9 cellular contexts compared by ENCODE assay signal in genomic region chr12:132561784-132562156, GRCh38. TPM values are rescaled to one million over a fixed set of nuclear protein-coding genes. Genes with fewer than 3 reads are reported as not detected.
DNase-seq lines count a peak whose midpoint lies in the region; ATAC-seq and TF ChIP-seq lines count a peak whose summit lies in the region.
"Had no signal": no experiment of that assay in that cellular context is flagged by ENCODE, and none has a peak within 500 bp of the region (broad histone marks: within the 10 kb centered on the region; RNA-seq: fewer than 3 reads in every experiment).

No MANE protein-coding gene starts in this region.

- H3K27me3 Mint-ChIP-seq in activated naive CD4-positive, alpha-beta T cell treated with anti-CD3 and anti-CD28 coated beads, Interleukin-2, amount 10 ng/mL, durations not matched to agents 7 days and 5 days: peaks cover 34% of the 10 kb centered on the region
- H3K27me3 Mint-ChIP-seq in memory B cell: no peaks in the 10 kb centered on the region

- in situ Hi-C loops in gastrocnemius medialis (cut with MboI; ENCODE audit: low sequenced_read_pairs in 4 of 4): no loop called here

- CTCF ChIA-PET in activated naive CD4-positive, alpha-beta T cell treated with anti-CD3 and anti-CD28 coated beads, Interleukin-2, amount 10 ng/mL, durations not matched to agents 7 days and 5 days (lab: Charles Lee): interaction anchor here (0.8 to 2.6 kb wide), 10 partner anchors 8 to 277 kb away, joined by 3 to 31 read pairs (median 4); no protein-coding TSS in a partner anchor

- ATAC-seq in memory B cell (ENCODE audit: low read depth): no peak
- ATAC-seq in gastrocnemius medialis: no peak

- H3K36me3 Mint-ChIP-seq in activated naive CD4-positive, alpha-beta T cell treated with anti-CD3 and anti-CD28 coated beads, Interleukin-2, amount 10 ng/mL, durations not matched to agents 7 days and 5 days: no peaks in the 10 kb centered on the region
- H3K36me3 Mint-ChIP-seq in memory B cell: peaks cover 8% of the 10 kb centered on the region

- intact Hi-C loops in gastrocnemius medialis (cut with DNase I; ENCODE audit: low total_unique reads): no loop called here

- TF ChIP-seq CTCF in HFF-Myc (IDR thresholded peaks at IDR 0.05; ENCODE audit: low read depth, low read length, missing control alignments) (peak; percentile 60), gastrocnemius medialis (IDR thresholded peaks at IDR 0.05 in 4 of 5, conservative IDR thresholded peaks at IDR 0.05 in 1 of 5) (no peak)

- H3K9me3 ChIP-seq in gastrocnemius medialis: no peaks in the 10 kb centered on the region

- no peak overlapping the region for H3K27ac ChIP-seq in gastrocnemius medialis

- DNase-seq in EH (ENCODE audit: low read depth) (peak; percentile 13), HFF-Myc (ENCODE audit: extremely low read depth, low read depth) (no peak), memory B cell (ENCODE audit: low spot score in 2 of 2) (peak; percentile 31 to 48), NCI-H2107 treated with DMSO at 0.1 percent for 48 hours (lab: John Stamatoyannopoulos, UW; ENCODE audit: unreplicated experiment) (no peak), inferior parietal cortex (ENCODE audit: extremely low spot score) (no peak), gastrocnemius medialis (no peak)
- peak; percentile 37 for DNase-seq in activated naive CD4-positive, alpha-beta T cell treated with anti-CD3 and anti-CD28 coated beads, Interleukin-2, amount 10 ng/mL, durations not matched to agents 7 days and 5 days

- H3K9me3 Mint-ChIP-seq in activated naive CD4-positive, alpha-beta T cell treated with anti-CD3 and anti-CD28 coated beads, Interleukin-2, amount 10 ng/mL, durations not matched to agents 7 days and 5 days: no peaks in the 10 kb centered on the region
- no peaks in the 10 kb centered on the region for H3K9me3 Mint-ChIP-seq in memory B cell

- no peaks in the 10 kb centered on the region for H3K27me3 ChIP-seq in gastrocnemius medialis

- H3K36me3 ChIP-seq in gastrocnemius medialis: no peaks in the 10 kb centered on the region

- H3K4me3 ChIP-seq in HFF-Myc (replicated peaks; ENCODE audit: low read depth, low read length) (peak overlapping the region; percentile 96), gastrocnemius medialis (no peak overlapping the region)

- H3K4me1 Mint-ChIP-seq in activated naive CD4-positive, alpha-beta T cell treated with anti-CD3 and anti-CD28 coated beads, Interleukin-2, amount 10 ng/mL, durations not matched to agents 7 days and 5 days: peaks cover 18% of the 10 kb centered on the region
- peaks cover 13% of the 10 kb centered on the region for H3K4me1 Mint-ChIP-seq in memory B cell

- no peak for TF ChIP-seq POLR2A in gastrocnemius medialis (IDR thresholded peaks at IDR 0.05)

- no peak overlapping the region for H3K4me3 Mint-ChIP-seq in activated naive CD4-positive, alpha-beta T cell treated with anti-CD3 and anti-CD28 coated beads, Interleukin-2, amount 10 ng/mL, durations not matched to agents 7 days and 5 days
- no peak overlapping the region for H3K4me3 Mint-ChIP-seq in memory B cell

- H3K4me1 ChIP-seq in gastrocnemius medialis: peaks cover 4 to 7% of the 10 kb centered on the region in 2 donors

- H3K27ac Mint-ChIP-seq in activated naive CD4-positive, alpha-beta T cell treated with anti-CD3 and anti-CD28 coated beads, Interleukin-2, amount 10 ng/mL, durations not matched to agents 7 days and 5 days: no peak overlapping the region
- H3K27ac Mint-ChIP-seq in memory B cell: no peak overlapping the region

RNA-seq across cellular contexts. Expression of gene LRCOL1, which starts 48.6 kb away (rescaled TPM):
- total RNA-seq in gastrocnemius medialis: under 1 TPM in 1 of 4 donors, not detected in 3; 0.83 TPM
- total RNA-seq: mononuclear cell; T-helper 2 cell treated with Interferon-gamma antibody and Interleukin-4, amounts not matched to agents 100 ng/mL and 5 ng/mL, for 36 hours had no signal

RNA-seq across cellular contexts. Expression of gene P2RX2, which starts 56.8 kb away (rescaled TPM):
- total RNA-seq in gastrocnemius medialis: not detected
- total RNA-seq: T-helper 2 cell treated with Interferon-gamma antibody and Interleukin-4, amounts not matched to agents 100 ng/mL and 5 ng/mL, for 36 hours had no signal

Comparison
In these comparisons a context has a peak if more than half of its experiments do, and no peak if none do; other contexts are left out.
1. DNase-seq: peak in EH (single experiment), activated naive CD4-positive, alpha-beta T cell treated with anti-CD3 and anti-CD28 coated beads, Interleukin-2, amount 10 ng/mL, durations not matched to agents 7 days and 5 days (single experiment) and memory B cell (2 of 2); none in HFF-Myc (single experiment), NCI-H2107 treated with DMSO at 0.1 percent for 48 hours (single experiment), inferior parietal cortex (single experiment) and gastrocnemius medialis (0 of 2).